Comparison of ENCODE assay signal across 9 cellular contexts in the genomic region with DNA sequence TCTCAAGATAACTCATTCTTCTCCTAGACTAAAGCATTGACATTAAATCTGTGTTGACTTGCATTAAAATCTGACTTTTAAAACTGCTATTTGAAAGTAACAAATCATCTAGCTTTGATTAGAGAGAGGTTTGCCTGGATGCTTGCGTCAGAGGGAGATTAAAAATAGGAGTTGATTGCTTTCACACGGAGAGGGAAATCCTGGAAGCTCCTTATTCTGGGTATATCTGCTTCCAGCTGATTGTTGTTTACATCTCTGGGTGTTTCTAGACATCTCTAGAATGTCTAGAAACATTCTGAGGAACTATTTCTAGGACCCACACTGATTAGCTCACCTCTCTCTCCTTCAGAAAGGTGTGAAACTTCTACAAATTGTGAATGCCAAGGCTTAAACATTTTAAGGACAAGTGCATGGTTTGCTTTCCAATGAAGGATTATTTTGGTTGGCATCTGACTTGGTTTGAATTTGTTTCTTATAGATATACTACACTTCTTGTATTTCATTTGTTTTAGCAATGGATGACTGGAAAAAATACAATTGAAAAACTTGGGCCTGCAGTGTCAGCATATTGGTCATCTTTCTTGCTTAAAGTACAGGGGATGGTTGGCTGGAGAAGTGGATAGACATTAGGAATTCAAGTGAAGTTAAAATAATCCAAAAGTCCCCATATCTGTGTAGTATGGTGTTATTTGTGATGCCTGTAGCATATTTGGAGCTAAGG.
DNase-seq lines count a peak whose midpoint lies in the region; ATAC-seq and TF ChIP-seq lines count a peak whose summit lies in the region.
"Had no signal": no experiment of that assay in that cellular context is flagged by ENCODE, and none has a peak within 500 bp of the region (broad histone marks: within the 10 kb centered on the region; RNA-seq: fewer than 3 reads in every experiment).

No MANE protein-coding gene starts in this region.

- H3K27ac ChIP-seq in BLaER1 treated with 17β-estradiol and CSF1 and Interleukin-3, amounts not matched to agents 10 nM and 100 nM, result peak overlapping the region in 10 of 11 experiments; percentile 89 to 99 (median 96); a peak in 18 of 22 replicates
- no peak overlapping the region for H3K27ac ChIP-seq in duodenal mucosa (ENCODE audit: low read depth, low read length)

- H4K20me1 ChIP-seq in BLaER1 treated with 17β-estradiol and CSF1 and Interleukin-3, amounts not matched to agents 10 nM and 100 nM, result peaks cover 32 to 57% (median 52%) of the 10 kb centered on the region in 11 experiments; a peak in 19 of 22 replicates

- DNase-seq in NB4 (ENCODE audit: low read depth), result no peak
- no peak for DNase-seq in nephron progenitor cell
- no peak for DNase-seq in kidney glomerular epithelial cell (lab: John Stamatoyannopoulos, UW)
- DNase-seq in NCI-H446 treated with DMSO at 0.1 percent for 48 hours (lab: John Stamatoyannopoulos, UW), result no peak
- no peak for DNase-seq in COLO668 (lab: John Stamatoyannopoulos, UW; ENCODE audit: unreplicated experiment)
- DNase-seq: SW 1271 had no signal

- H3K4me3 ChIP-seq in BLaER1 treated with 17β-estradiol and CSF1 and Interleukin-3, amounts not matched to agents 10 nM and 100 nM, result peak overlapping the region; percentile 85 to 97 (median 91); a peak in 19 of 20 replicates
- H3K4me3 ChIP-seq in NB4 (ENCODE audit: low read depth, low read length), result peak overlapping the region; percentile 77
- peak overlapping the region; percentile 83 to 95 for H3K4me3 ChIP-seq in duodenal mucosa (ENCODE audit: low read depth in 1 of 2, low read length in 2 of 2)

- peak overlapping the region; percentile 99 for H3K4me3 Mint-ChIP-seq in nephron progenitor cell

- peaks cover 0 to 2% (median 0%) of the 10 kb centered on the region in 11 experiments; a peak in 4 of 22 replicates for H3K9me3 ChIP-seq in BLaER1 treated with 17β-estradiol and CSF1 and Interleukin-3, amounts not matched to agents 10 nM and 100 nM (replicated peaks in 1 of 11)
- no peaks in the 10 kb centered on the region for H3K9me3 ChIP-seq in duodenal mucosa (ENCODE audit: control insufficient read depth in 1 of 2, low read length in 2 of 2)

- TF ChIP-seq CTCF in NB4 (IDR thresholded peaks at IDR 0.05; ENCODE audit: low read depth, low read length) (no peak), nephron progenitor cell (IDR thresholded peaks at IDR 0.05) (no peak)

- H3K36me3 ChIP-seq in BLaER1 treated with 17β-estradiol and CSF1 and Interleukin-3, amounts not matched to agents 10 nM and 100 nM, result peaks cover 0 to 38% (median 17%) of the 10 kb centered on the region in 11 experiments; a peak in 12 of 22 replicates
- no peaks in the 10 kb centered on the region for H3K36me3 ChIP-seq in duodenal mucosa (ENCODE audit: control insufficient read depth in 1 of 2, insufficient read depth in 2 of 2, low read length in 2 of 2)

- peak overlapping the region; percentile 95 to 99 (median 98) for H3K9ac ChIP-seq in BLaER1 treated with 17β-estradiol and CSF1 and Interleukin-3, amounts not matched to agents 10 nM and 100 nM
- H3K9ac ChIP-seq in duodenal mucosa (ENCODE audit: low read depth in 1 of 2, low read length in 2 of 2), result peak overlapping the region in 1 of 2 donors; percentile 92

- peaks cover 52% of the 10 kb centered on the region for H3K4me1 Mint-ChIP-seq in nephron progenitor cell

- peak overlapping the region; percentile 73 to 96 (median 90) for H3K4me2 ChIP-seq in BLaER1 treated with 17β-estradiol and CSF1 and Interleukin-3, amounts not matched to agents 10 nM and 100 nM

- peaks cover 26 to 60% (median 40%) of the 10 kb centered on the region in 10 experiments for H3K4me1 ChIP-seq in BLaER1 treated with 17β-estradiol and CSF1 and Interleukin-3, amounts not matched to agents 10 nM and 100 nM
- H3K4me1 ChIP-seq in duodenal mucosa (ENCODE audit: control insufficient read depth in 1 of 2, insufficient read depth in 2 of 2, low read length in 2 of 2), result peaks cover 35 to 38% of the 10 kb centered on the region in 2 donors

- H3K27me3 Mint-ChIP-seq in nephron progenitor cell (ENCODE audit: low read depth, poor library complexity), result peaks cover 4% of the 10 kb centered on the region

- no peaks in the 10 kb centered on the region for H3K36me3 Mint-ChIP-seq in nephron progenitor cell (ENCODE audit: low read depth)

- TF ChIP-seq POLR2A in NB4 (IDR thresholded peaks at IDR 0.05; ENCODE audit: extremely low read depth, insufficient read length), result no peak

- no peaks in the 10 kb centered on the region for H3K27me3 ChIP-seq in BLaER1 treated with 17β-estradiol and CSF1 and Interleukin-3, amounts not matched to agents 10 nM and 100 nM
- no peaks in the 10 kb centered on the region for H3K27me3 ChIP-seq in duodenal mucosa (ENCODE audit: control insufficient read depth in 1 of 2, insufficient read depth in 2 of 2, low read length in 2 of 2)

- H3K27ac Mint-ChIP-seq in nephron progenitor cell, result no peak overlapping the region

- H3K9me3 Mint-ChIP-seq in nephron progenitor cell, result no peaks in the 10 kb centered on the region

- ATAC-seq in GM21786 (IDR thresholded peaks at IDR 0.05; ENCODE audit: unreplicated experiment), result no peak
